Comparison of ENCODE assay signal across 14 cellular contexts in the genomic region with DNA sequence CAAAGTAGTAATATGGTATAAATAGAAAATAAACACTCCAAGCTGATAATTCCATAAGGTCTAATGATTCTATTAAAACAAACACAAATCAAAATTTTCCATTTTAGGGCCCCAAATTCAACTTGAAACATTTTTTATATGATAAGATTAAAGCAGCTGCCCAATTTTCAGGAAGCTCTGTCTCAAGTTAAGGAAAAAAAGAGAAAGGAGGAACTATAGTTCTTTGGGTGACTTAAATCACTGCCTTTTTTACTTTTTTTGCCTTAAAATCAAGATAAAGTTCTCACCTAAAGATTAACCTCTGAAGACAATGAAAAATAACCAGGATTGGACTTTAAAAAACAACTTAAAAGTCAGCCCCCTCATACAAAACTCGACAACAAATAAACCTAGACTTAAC.
A peak's percentile ranks its signal among the peaks of the same experiment; 100 is the strongest.
DNase-seq lines count a peak whose midpoint lies in the region; ATAC-seq, FAIRE-seq and TF ChIP-seq lines count a peak whose summit lies in the region.
"Had no signal": no experiment of that assay in that cellular context is flagged by ENCODE, and none has a peak within 500 bp of the region (broad histone marks: within the 10 kb centered on the region; RNA-seq: fewer than 3 reads in every experiment).

No MANE protein-coding gene starts in this region.

- dilution Hi-C loops in keratinocyte (cut with MboI; ENCODE audit: extremely low pct_ligation_motif_present, low sequenced_read_pairs): loop anchor here (10.0 to 25.0 kb wide), 2 partner anchors 117 to 229 kb away; no protein-coding TSS in a partner anchor

- no peaks in the 10 kb centered on the region for H3K9me1 ChIP-seq in keratinocyte (ENCODE audit: control insufficient read depth, extremely low read depth, insufficient read depth, low read length)

- H3K9me3 Mint-ChIP-seq in GM23338: no peaks in the 10 kb centered on the region

- H2AFZ ChIP-seq in ACC112 (ENCODE audit: low read length, unreplicated experiment): no peak overlapping the region
- no peak overlapping the region for H2AFZ ChIP-seq in GM23338
- H2AFZ ChIP-seq in keratinocyte (ENCODE audit: control insufficient read depth, low read length): no peak overlapping the region

- H3K27ac ChIP-seq in ACC112 (ENCODE audit: low read depth, low read length) (peak overlapping the region; percentile 100), GM23338 (ENCODE audit: low read depth) (no peak overlapping the region), keratinocyte (ENCODE audit: control insufficient read depth, insufficient read depth, low read length) (peak overlapping the region; percentile 85), lower lobe of right lung (no peak overlapping the region), right cardiac atrium (ENCODE audit: low read length) (no peak overlapping the region)
- H3K27ac ChIP-seq: colonic mucosa, heart left ventricle had no signal

- no peaks in the 10 kb centered on the region; the same call in 1 of the 2 replicates for H4K20me1 ChIP-seq in GM23338 (replicated peaks; ENCODE audit: insufficient read depth)
- H4K20me1 ChIP-seq in keratinocyte (ENCODE audit: control insufficient read depth, extremely low read depth, insufficient read depth, low read length): no peaks in the 10 kb centered on the region

- no peaks in the 10 kb centered on the region for H3F3A ChIP-seq in GM23338 (replicated peaks; ENCODE audit: low read depth)

- peak overlapping the region; percentile 98 for H3K4me3 ChIP-seq in ACC112 (ENCODE audit: low read depth, low read length)
- H3K4me3 ChIP-seq in GM23338: peak overlapping the region; percentile 67
- peak overlapping the region; percentile 84 for H3K4me3 ChIP-seq in astrocyte of the cerebellum (ENCODE audit: low read depth, low read length)
- H3K4me3 ChIP-seq in keratinocyte (ENCODE audit: control insufficient read depth in 2 of 3, extremely low read depth in 1 of 3, insufficient read depth in 2 of 3, low read depth in 1 of 3, low read length in 3 of 3): peak overlapping the region; percentile 65 to 80 (median 71)
- H3K4me3 ChIP-seq in lower lobe of right lung: no peak overlapping the region
- H3K4me3 ChIP-seq in right cardiac atrium (ENCODE audit: low read length): no peak overlapping the region
- H3K4me3 ChIP-seq: colonic mucosa had no signal

- no peaks in the 10 kb centered on the region for H3K9me3 ChIP-seq in keratinocyte (ENCODE audit: control insufficient read depth, low read depth, low read length)
- H3K9me3 ChIP-seq in lower lobe of right lung: no peaks in the 10 kb centered on the region
- no peaks in the 10 kb centered on the region for H3K9me3 ChIP-seq in right cardiac atrium (ENCODE audit: control insufficient read depth, low read length)
- H3K9me3 ChIP-seq: colonic mucosa, heart left ventricle had no signal

- H3K4me2 ChIP-seq in GM23338 (peak overlapping the region; percentile 87), keratinocyte (ENCODE audit: control insufficient read depth, extremely low read depth, insufficient read depth, low read depth, low read length) (no peak overlapping the region)

- 49% methylated on average over 1 of the region's 1 CpG for WGBS in right cardiac atrium

- H3K4me1 ChIP-seq in ACC112 (ENCODE audit: control insufficient read depth, insufficient read depth, low read length, unreplicated experiment) (peaks cover 34% of the 10 kb centered on the region), GM23338 (ENCODE audit: insufficient read depth) (peaks cover 45% of the 10 kb centered on the region), keratinocyte (ENCODE audit: control insufficient read depth, extremely low read depth, insufficient read depth, low read length) (peaks cover 10% of the 10 kb centered on the region), lower lobe of right lung (peaks cover 11% of the 10 kb centered on the region), right cardiac atrium (ENCODE audit: control insufficient read depth, insufficient read depth, low read length) (no peaks in the 10 kb centered on the region)
- H3K4me1 ChIP-seq: colonic mucosa had no signal

- DNase-seq in GM23338 (ENCODE audit: low spot score) (no peak), astrocyte of the cerebellum (ENCODE audit: low read depth) (no peak), keratinocyte (ENCODE audit: low read depth, low spot score) (no peak), lower lobe of right lung (no peak), NAMALWA (ENCODE audit: low spot score) (no peak), midbrain (lab: John Stamatoyannopoulos, UW) (no peak), right cardiac atrium (no peak)
- DNase-seq: activated CD8-positive, alpha-beta memory T cell treated with anti-CD3 and anti-CD28 coated beads, Interleukin-2, amount 10 ng/mL, durations not matched to agents 7 days and 5 days; colonic mucosa; heart left ventricle; NCI-H2107; Right ventricle myocardium superior had no signal

- peak overlapping the region; percentile 95 for H3K9ac ChIP-seq in keratinocyte (ENCODE audit: control insufficient read depth, extremely low read depth, insufficient read depth, low read length)

- no peak for TF ChIP-seq CTCF in GM23338 (conservative IDR thresholded peaks at IDR 0.05; ENCODE audit: low read depth in 2 of 2)
- no peak for TF ChIP-seq CTCF in astrocyte of the cerebellum (IDR thresholded peaks at IDR 0.05; ENCODE audit: low read depth, low read length, missing control alignments)
- no peak for TF ChIP-seq CTCF in keratinocyte (optimal IDR thresholded peaks at IDR 0.05 in 1 of 3, IDR thresholded peaks at IDR 0.05 in 1 of 3, conservative IDR thresholded peaks at IDR 0.05 in 1 of 3; ENCODE audit: extremely low read depth in 1 of 3, insufficient read depth in 2 of 3, low read length in 3 of 3)
- TF ChIP-seq CTCF in lower lobe of right lung (IDR thresholded peaks at IDR 0.05): no peak

- no peak for FAIRE-seq in keratinocyte (lab: Jason Lieb, UNC)
- FAIRE-seq: GM12891 had no signal

- in situ Hi-C loops in astrocyte of the cerebellum (cut with HindIII; ENCODE audit: low sequenced_read_pairs): loop anchor here (5.0 kb wide), 1 partner anchor 229 kb away; no protein-coding TSS in a partner anchor

- peaks cover 16% of the 10 kb centered on the region for H3K27me3 Mint-ChIP-seq in GM23338 (ENCODE audit: insufficient read depth, low read depth, poor library complexity)

- H3K27me3 ChIP-seq in ACC112 (ENCODE audit: insufficient read depth, low read length) (no peaks in the 10 kb centered on the region), GM23338 (ENCODE audit: insufficient read depth) (peaks cover 32% of the 10 kb centered on the region), keratinocyte (ENCODE audit: control insufficient read depth, extremely low read depth, insufficient read depth, low read length) (no peaks in the 10 kb centered on the region), lower lobe of right lung (ENCODE audit: low read depth) (peaks cover 65% of the 10 kb centered on the region), right cardiac atrium (ENCODE audit: control insufficient read depth, insufficient read depth) (no peaks in the 10 kb centered on the region)

- no peak overlapping the region for H3K27ac Mint-ChIP-seq in GM23338
- H3K27ac Mint-ChIP-seq: activated CD8-positive, alpha-beta memory T cell treated with anti-CD3 and anti-CD28 coated beads, Interleukin-2, amount 10 ng/mL, durations not matched to agents 7 days and 5 days had no signal

- peaks cover 40% of the 10 kb centered on the region for H3K4me1 Mint-ChIP-seq in GM23338

- H3K36me3 ChIP-seq in ACC112 (ENCODE audit: insufficient read depth, low read length): peaks cover 21% of the 10 kb centered on the region
- H3K36me3 ChIP-seq in GM23338 (ENCODE audit: insufficient read depth): no peaks in the 10 kb centered on the region
- peaks cover under 1 to 1% of the 10 kb centered on the region in 2 experiments for H3K36me3 ChIP-seq in keratinocyte (ENCODE audit: control insufficient read depth in 2 of 2, extremely low read depth in 1 of 2, insufficient read depth in 2 of 2, low read length in 2 of 2)
- no peaks in the 10 kb centered on the region for H3K36me3 ChIP-seq in lower lobe of right lung
- H3K36me3 ChIP-seq: colonic mucosa, heart left ventricle had no signal

- no peak for ATAC-seq in GM23338
- ATAC-seq in lower lobe of right lung: no peak
- no peak for ATAC-seq in right cardiac atrium
- ATAC-seq: activated CD8-positive, alpha-beta memory T cell treated with anti-CD3 and anti-CD28 coated beads, Interleukin-2, amount 10 ng/mL, durations not matched to agents 7 days and 5 days; heart left ventricle had no signal

- no peaks in the 10 kb centered on the region for H3K36me3 Mint-ChIP-seq in GM23338 (ENCODE audit: low read depth)
- H3K36me3 Mint-ChIP-seq: activated CD8-positive, alpha-beta memory T cell treated with anti-CD3 and anti-CD28 coated beads, Interleukin-2, amount 10 ng/mL, durations not matched to agents 7 days and 5 days had no signal

- peak overlapping the region; percentile 73 for H3K4me3 Mint-ChIP-seq in GM23338

- intact Hi-C loops in lower lobe of right lung (cut with DNase I) (no loop called here), right cardiac atrium (cut with DNase I) (no loop called here)

- H3K9me2 ChIP-seq in GM23338 (ENCODE audit: insufficient read depth): no peaks in the 10 kb centered on the region

- H3K79me2 ChIP-seq in ACC112 (ENCODE audit: control insufficient read depth, insufficient read depth, low read length, unreplicated experiment): peaks cover 87% of the 10 kb centered on the region
- H3K79me2 ChIP-seq in GM23338 (replicated peaks; ENCODE audit: insufficient read depth): peaks cover 51% of the 10 kb centered on the region
- peaks cover 86% of the 10 kb centered on the region for H3K79me2 ChIP-seq in keratinocyte (ENCODE audit: control insufficient read depth, insufficient read depth, low read length)

TF ChIP-seq in GM23338, 12 proteins besides CTCF, POLR2A, EP300 and RAD21:
- no peak for TF ChIP-seq EZH2phosphoT487 (IDR thresholded peaks at IDR 0.05; ENCODE audit: unreplicated experiment)
- no peak for TF ChIP-seq POLR2AphosphoS5 (IDR thresholded peaks at IDR 0.05; ENCODE audit: low read depth)
- TF ChIP-seq STAT1 (IDR thresholded peaks at IDR 0.05; ENCODE audit: unreplicated experiment): no peak
- no peak for TF ChIP-seq ZNF114 (CRISPR knock-in tag; IDR thresholded peaks at IDR 0.05)

Comparison
In these comparisons a context has a peak if more than half of its experiments do, and no peak if none do; other contexts are left out.
1. H3K27ac ChIP-seq: peak in ACC112 (single experiment) and keratinocyte (single experiment); none in GM23338 (single experiment), lower lobe of right lung (single experiment) and right cardiac atrium (single experiment).
2. H3K4me3 ChIP-seq: peak in ACC112 (single experiment), GM23338 (single experiment), astrocyte of the cerebellum (single experiment) and keratinocyte (3 of 3); none in lower lobe of right lung (single experiment) and right cardiac atrium (single experiment).